In genomic region chr1:6181347-6181770, GRCh38 we compare ENCODE assay signal across 12 cellular contexts. TPM values are rescaled to one million over a fixed set of nuclear protein-coding genes. Genes with fewer than 3 reads are reported as not detected.
DNase-seq lines count a peak whose midpoint lies in the region; ATAC-seq and TF ChIP-seq lines count a peak whose summit lies in the region.
"Had no signal": no experiment of that assay in that cellular context is flagged by ENCODE, and none has a peak within 500 bp of the region (broad histone marks: within the 10 kb centered on the region; RNA-seq: fewer than 3 reads in every experiment).

No MANE protein-coding gene starts in this region.

- H3K27ac ChIP-seq in hepatocyte (no peak overlapping the region), testis (no peak overlapping the region), PC-9 (no peak overlapping the region)

- H2AFZ ChIP-seq in hepatocyte (no peak overlapping the region), PC-9 (no peak overlapping the region)

- no peaks in the 10 kb centered on the region for H3K9me2 ChIP-seq in hepatocyte (replicated peaks; ENCODE audit: insufficient read depth)
- H3K9me2 ChIP-seq in PC-9 (ENCODE audit: insufficient read depth), result no peaks in the 10 kb centered on the region

- CTCF ChIA-PET in PC-9 (lab: Charles Lee), result no interaction called here

- POLR2A ChIA-PET in PC-9 (lab: Charles Lee; ENCODE audit: unreplicated experiment), result no interaction called here

- intact Hi-C loops in testis (cut with DNase I; ENCODE audit: low total_unique reads) (no loop called here), PC-9 (cut with micrococcal nuclease; ENCODE audit: unreplicated experiment) (loop anchor here (5.0 to 10.0 kb wide), 2 partner anchors 53 to 129 kb away; partner anchors contain the start of gene ICMT)

- TF ChIP-seq POLR2A in testis (IDR thresholded peaks at IDR 0.05), result no peak

- no peaks in the 10 kb centered on the region for H3K9me3 Mint-ChIP-seq in activated T-cell treated with anti-CD3 and anti-CD28 coated beads, Interleukin-2, amount 50 U/mL, for 4 hours

- no peak for DNase-seq in activated T-cell treated with anti-CD3 and anti-CD28 coated beads, Interleukin-2, amount 50 U/mL, for 4 hours
- DNase-seq in activated T-cell treated with anti-CD3 and anti-CD28 coated beads for 4 hours (no peak), RPMI7951 (ENCODE audit: low read depth) (peak; percentile 21), hepatocyte (ENCODE audit: low spot score) (no peak), testis (peak; percentile 48), PC-9 (no peak)
- DNase-seq in activated CD4-positive, CD25-positive, alpha-beta regulatory T cell (lab: John Stamatoyannopoulos, UW), result no peak
- DNase-seq in activated naive CD4-positive, alpha-beta T cell treated with anti-CD3 and anti-CD28 coated beads, Interleukin-2, amount 50 U/mL, for 16 hours, result no peak
- DNase-seq: activated CD4-positive, alpha-beta T cell treated with anti-CD3 and anti-CD28 coated beads, Interleukin-2, amount 50 U/mL, for 48 hours; mesenchymal stem cell; NCI-H524 treated with DMSO at 0.1 percent for 48 hours; tibial artery had no signal

- peaks cover 12% of the 10 kb centered on the region for H3K4me1 ChIP-seq in hepatocyte (ENCODE audit: insufficient read depth)
- H3K4me1 ChIP-seq in testis, result peaks cover 4% of the 10 kb centered on the region
- H3K4me1 ChIP-seq in PC-9 (replicated peaks; ENCODE audit: insufficient read depth), result 0 out of 2 replicates have a peak, but pooled peaks cover 14% of the 10 kb centered on the region

- no peaks in the 10 kb centered on the region for H3K79me2 ChIP-seq in hepatocyte
- H3K79me2 ChIP-seq in PC-9 (ENCODE audit: low read depth), result no peaks in the 10 kb centered on the region

- H3K4me3 ChIP-seq in hepatocyte (no peak overlapping the region), testis (no peak overlapping the region), PC-9 (no peak overlapping the region)

- H3K36me3 Mint-ChIP-seq in activated T-cell treated with anti-CD3 and anti-CD28 coated beads, Interleukin-2, amount 50 U/mL, for 4 hours (ENCODE audit: insufficient read depth), result peaks cover 13% of the 10 kb centered on the region

- H4K20me1 ChIP-seq in hepatocyte (ENCODE audit: insufficient read depth, poor library complexity, severe bottlenecking) (peaks cover 17% of the 10 kb centered on the region), PC-9 (ENCODE audit: insufficient read depth) (peaks cover 16% of the 10 kb centered on the region)

- BruUV-seq in PC-9 (replicated peaks; lab: Mats Ljungman, UMichigan), result no TSS peak

- ATAC-seq in activated T-cell treated with anti-CD3 and anti-CD28 coated beads, Interleukin-2, amount 50 U/mL, for 4 hours, result no peak

- no peaks in the 10 kb centered on the region for H3K36me3 ChIP-seq in hepatocyte (replicated peaks; ENCODE audit: insufficient read depth, low read depth)
- H3K36me3 ChIP-seq in testis (ENCODE audit: low read depth, missing control alignments), result no peaks in the 10 kb centered on the region
- H3K36me3 ChIP-seq in PC-9 (ENCODE audit: low read depth), result no peaks in the 10 kb centered on the region

- H3F3A ChIP-seq in PC-9 (ENCODE audit: insufficient read depth, low read depth), result peaks cover 34% of the 10 kb centered on the region; the same call in 1 of the 2 replicates

- no peaks in the 10 kb centered on the region for H3K9me3 ChIP-seq in hepatocyte (ENCODE audit: low read depth)
- no peaks in the 10 kb centered on the region for H3K9me3 ChIP-seq in testis
- no peaks in the 10 kb centered on the region for H3K9me3 ChIP-seq in PC-9 (ENCODE audit: insufficient read depth, low read depth)
- H3K9me3 ChIP-seq: tibial artery had no signal

- H3K4me2 ChIP-seq in hepatocyte, result peak overlapping the region; percentile 74
- H3K4me2 ChIP-seq in PC-9, result no peak overlapping the region

- peak overlapping the region; percentile 65 for H3K4me3 Mint-ChIP-seq in activated T-cell treated with anti-CD3 and anti-CD28 coated beads, Interleukin-2, amount 50 U/mL, for 4 hours

- H3K4me1 Mint-ChIP-seq in activated T-cell treated with anti-CD3 and anti-CD28 coated beads, Interleukin-2, amount 50 U/mL, for 4 hours (ENCODE audit: low read depth), result peaks cover 40% of the 10 kb centered on the region

- no peak for TF ChIP-seq CTCF in hepatocyte (IDR thresholded peaks at IDR 0.05; ENCODE audit: poor library complexity)
- no peak for TF ChIP-seq CTCF in testis (IDR thresholded peaks at IDR 0.05)
- no peak for TF ChIP-seq CTCF in PC-9 (conservative IDR thresholded peaks at IDR 0.05)

- 40% methylated on average over 9 of the region's 10 CpGs for WGBS in hepatocyte (ENCODE audit: low lambda C conversion rate, missing lambda C conversion rate)
- WGBS in testis, 2 donors, result 3 to 4% methylated on average over 7 to 10 of the region's 10 CpGs

- H3K27me3 ChIP-seq in hepatocyte (peaks cover 47% of the 10 kb centered on the region), testis (no peaks in the 10 kb centered on the region), PC-9 (ENCODE audit: insufficient read depth, low read depth) (no peaks in the 10 kb centered on the region)

- H3K27me3 Mint-ChIP-seq in activated T-cell treated with anti-CD3 and anti-CD28 coated beads, Interleukin-2, amount 50 U/mL, for 4 hours (ENCODE audit: low read depth), result peaks cover 39% of the 10 kb centered on the region

RNA-seq across cellular contexts. Expression of gene CHD5, which starts 1.2 kb away (rescaled TPM):
- total RNA-seq in activated T-cell treated with anti-CD3 and anti-CD28 coated beads, Interleukin-2, amount 50 U/mL, for 4 hours, result under 1 TPM; 0.27 to 0.61 (median 0.34) TPM
- under 0.01 TPM in 1 of 2 replicates, not detected in the other for total RNA-seq in RPMI7951 (2014; rRNA removed; shearing (Covaris generic))
- total RNA-seq in hepatocyte (0.08 and 0.13 TPM in 2 replicates), testis (10 to 100 TPM; 42.1 to 63.1 TPM), PC-9 (2021) (0.50 and 0.63 TPM in 2 replicates)
- polyA plus RNA-seq in hepatocyte (0.18 TPM in 1 of 2 replicates, not detected in the other), testis (ENCODE audit: insufficient read depth, low read depth, low replicate concordance) (67.5 TPM)

RNA-seq across cellular contexts. Expression of gene RPL22, which starts 18.0 kb away (rescaled TPM):
- total RNA-seq in activated T-cell treated with anti-CD3 and anti-CD28 coated beads, Interleukin-2, amount 50 U/mL, for 4 hours, result 100 to 1,000 TPM; 395 to 423 (median 403) TPM
- 245 and 306 TPM in 2 replicates for total RNA-seq in RPMI7951 (2014; rRNA removed; shearing (Covaris generic))
- 168 and 188 TPM in 2 replicates for total RNA-seq in hepatocyte
- polyA plus RNA-seq in hepatocyte, result 103 and 115 TPM in 2 replicates
- total RNA-seq in testis, result 10 to 100 TPM; 95.1 to 99.9 TPM
- 319 TPM for polyA plus RNA-seq in testis (ENCODE audit: insufficient read depth, low read depth, low replicate concordance)
- 408 and 447 TPM in 2 replicates for total RNA-seq in PC-9 (2021)

RNA-seq across cellular contexts. Expression of gene RNF207, which starts 24.6 kb away (rescaled TPM):
- 10 to 100 TPM in 2 of 3 donors, 1 to 10 TPM in 1; 9.9 to 18.8 (median 12.0) TPM for total RNA-seq in activated T-cell treated with anti-CD3 and anti-CD28 coated beads, Interleukin-2, amount 50 U/mL, for 4 hours
- 4.9 and 5.0 TPM in 2 replicates for total RNA-seq in RPMI7951 (2014; rRNA removed; shearing (Covaris generic))
- total RNA-seq in hepatocyte (14.7 and 29.3 TPM in 2 replicates), testis (10 to 100 TPM; 13.2 to 20.1 TPM), PC-9 (2021) (49.3 and 53.1 TPM in 2 replicates)
- polyA plus RNA-seq in hepatocyte (28.3 and 30.9 TPM in 2 replicates), testis (ENCODE audit: insufficient read depth, low read depth, low replicate concordance) (4.8 TPM)

RNA-seq across cellular contexts. Expression of gene ICMT, which starts 54.4 kb away (rescaled TPM):
- total RNA-seq in activated T-cell treated with anti-CD3 and anti-CD28 coated beads, Interleukin-2, amount 50 U/mL, for 4 hours, result 10 to 100 TPM; 54.1 to 64.8 (median 58.3) TPM
- 101 and 105 TPM in 2 replicates for total RNA-seq in RPMI7951 (2014; rRNA removed; shearing (Covaris generic))
- 60.1 and 62.4 TPM in 2 replicates for total RNA-seq in hepatocyte
- 32.2 and 40.3 TPM in 2 replicates for polyA plus RNA-seq in hepatocyte
- 10 to 100 TPM; 33.0 to 36.5 TPM for total RNA-seq in testis
- 26.7 TPM for polyA plus RNA-seq in testis (ENCODE audit: insufficient read depth, low read depth, low replicate concordance)
- 43.9 and 44.3 TPM in 2 replicates for total RNA-seq in PC-9 (2021)

Comparison
In these comparisons a context has a peak if more than half of its experiments do, and no peak if none do; other contexts are left out.
1. DNase-seq: peak in RPMI7951 (single experiment) and testis (single experiment); none in activated T-cell treated with anti-CD3 and anti-CD28 coated beads, Interleukin-2, amount 50 U/mL, for 4 hours (single experiment), activated T-cell treated with anti-CD3 and anti-CD28 coated beads for 4 hours (single experiment), hepatocyte (single experiment), PC-9 (0 of 2), activated CD4-positive, CD25-positive, alpha-beta regulatory T cell (0 of 4) and activated naive CD4-positive, alpha-beta T cell treated with anti-CD3 and anti-CD28 coated beads, Interleukin-2, amount 50 U/mL, for 16 hours (single experiment).
2. RNA of gene CHD5, which starts 1.2 kb away (total RNA-seq): 42.1 to 63.1 TPM in testis; 0.50 to 0.63 TPM in PC-9, 0.27 to 0.61 TPM in activated T-cell treated with anti-CD3 and anti-CD28 coated beads, Interleukin-2, amount 50 U/mL, for 4 hours, 0.08 to 0.13 TPM in hepatocyte and under 0.01 TPM in RPMI7951; every median in the first group is over 10 times any median in the second.